ENCODE assay signal across 27 cellular contexts in the genomic region with DNA sequence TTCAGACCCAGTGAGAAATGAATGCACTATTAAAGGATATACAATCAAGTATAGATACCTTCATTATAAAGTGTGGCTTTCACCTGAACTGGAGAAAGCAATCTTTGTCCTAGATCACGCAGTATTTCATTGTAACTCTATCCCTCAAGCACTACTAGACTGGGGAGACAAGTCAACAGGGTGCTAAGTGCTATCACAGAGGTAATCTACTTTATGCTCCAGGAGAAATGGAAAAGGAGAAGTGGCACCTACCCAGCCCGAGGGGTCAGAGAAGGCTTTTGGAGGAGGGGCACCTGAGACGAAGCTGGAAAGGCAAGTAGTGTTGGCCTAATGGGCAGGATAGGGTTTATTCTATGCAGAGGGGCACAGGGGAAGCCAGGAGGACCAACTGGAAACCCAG. TPM values are rescaled to one million over a fixed set of nuclear protein-coding genes. Genes with fewer than 3 reads are reported as not detected.
A peak's percentile ranks its signal among the peaks of the same experiment; 100 is the strongest.
DNase-seq lines count a peak whose midpoint lies in the region; ATAC-seq and TF ChIP-seq lines count a peak whose summit lies in the region.
"Had no signal": no experiment of that assay in that cellular context is flagged by ENCODE, and none has a peak within 500 bp of the region (broad histone marks: within the 10 kb centered on the region; RNA-seq: fewer than 3 reads in every experiment).

No MANE protein-coding gene starts in this region.

- H3K36me3 ChIP-seq in mesendoderm (ENCODE audit: control insufficient read depth, insufficient read depth, low read length) (no peaks in the 10 kb centered on the region), PC-9 (ENCODE audit: low read depth) (no peaks in the 10 kb centered on the region)
- H3K36me3 ChIP-seq: BE2C, cardiac muscle cell, stomach, transverse colon had no signal

- intact Hi-C loops in PC-9 (cut with micrococcal nuclease; ENCODE audit: unreplicated experiment): no loop called here

- H3K9ac ChIP-seq in mesendoderm (ENCODE audit: low read length): no peak overlapping the region

- H2BK5ac ChIP-seq in mesendoderm (ENCODE audit: low read length): no peak overlapping the region

- no peaks in the 10 kb centered on the region for H3K79me2 ChIP-seq in mesendoderm (ENCODE audit: control insufficient read depth, insufficient read depth, low read length)
- 0 out of 2 replicates have a peak, but pooled peaks cover 3% of the 10 kb centered on the region for H3K79me2 ChIP-seq in PC-9 (ENCODE audit: low read depth)

- no peaks in the 10 kb centered on the region for H3K9me3 ChIP-seq in PC-9 (ENCODE audit: insufficient read depth, low read depth)
- H3K9me3 ChIP-seq: BE2C, stomach, transverse colon had no signal

- H3K9me2 ChIP-seq in PC-9 (ENCODE audit: insufficient read depth): no peaks in the 10 kb centered on the region

- H3K4me2 ChIP-seq in mesendoderm (ENCODE audit: low read length): no peak overlapping the region
- no peak overlapping the region for H3K4me2 ChIP-seq in PC-9

- no peak overlapping the region for H3K56ac ChIP-seq in mesendoderm (ENCODE audit: low read length)

- WGBS in mesendoderm (ENCODE audit: extremely low coverage, insufficient coverage, low lambda C conversion rate): no CpG with 5 or more reads among the region's 3 CpGs

- H3K4ac ChIP-seq in mesendoderm (ENCODE audit: low read depth, low read length): no peak overlapping the region

- H3K79me1 ChIP-seq in mesendoderm (ENCODE audit: low read length): no peaks in the 10 kb centered on the region

- H3K27ac ChIP-seq in RWPE1 (peak overlapping the region; percentile 23; the same call in 1 of the 2 replicates), mesendoderm (ENCODE audit: low read depth, low read length) (no peak overlapping the region), PC-9 (no peak overlapping the region)
- H3K27ac ChIP-seq: cardiac muscle cell, transverse colon had no signal

- H2BK15ac ChIP-seq in mesendoderm (replicated peaks; ENCODE audit: low read depth): no peak overlapping the region

- POLR2A ChIA-PET in RWPE1 (lab: Yijun Ruan, JAX; ENCODE audit: low non-redundant PET) (no interaction called here), PC-9 (lab: Charles Lee; ENCODE audit: unreplicated experiment) (no interaction called here)

- no peak overlapping the region for H4K5ac ChIP-seq in mesendoderm (ENCODE audit: low read length)

- H3K23ac ChIP-seq in mesendoderm (ENCODE audit: low read length): no peak overlapping the region

- no peak overlapping the region for H3K18ac ChIP-seq in mesendoderm (ENCODE audit: low read length)

- H3K4me3 ChIP-seq in mesendoderm (ENCODE audit: low read length) (no peak overlapping the region), PC-9 (no peak overlapping the region)
- H3K4me3 ChIP-seq: cardiac muscle cell, skin epidermis, stomach, transverse colon had no signal

- peak; percentile 5 for DNase-seq in NOMO-1 treated with DMSO at 0.1 percent for 48 hours (lab: John Stamatoyannopoulos, UW; ENCODE audit: unreplicated experiment)
- no peak for DNase-seq in NOMO-1 (lab: John Stamatoyannopoulos, UW; ENCODE audit: unreplicated experiment in 2 of 2)
- no peak for DNase-seq in RWPE1 (ENCODE audit: low spot score)
- DNase-seq in mesendoderm: peak; percentile 5
- DNase-seq in PC-9: no peak
- DNase-seq in NCI-H524 treated with DMSO at 0.1 percent for 48 hours (lab: John Stamatoyannopoulos, UW): no peak
- DNase-seq: activated CD4-positive, alpha-beta T cell treated with anti-CD3 and anti-CD28 coated beads for 36 hours; activated CD8-positive, alpha-beta T cell treated with anti-CD3 and anti-CD28 coated beads, Interleukin-2, amount 10 ng/mL, durations not matched to agents 7 days and 5 days; anterior cingulate cortex; BE2C; H9; hypothalamus; naive B cell; NCI-H1436; NCI-H2227 treated with DMSO at 0.1 percent for 48 hours; occipital lobe; PC-3; retina; Right ventricle myocardium superior; stimulated activated CD8-positive, alpha-beta memory T cell treated with anti-CD3 and anti-CD28 coated beads, Interleukin-4, amount 100 ng/mL, for 48 hours; stomach; transverse colon had no signal

- peaks cover 12% of the 10 kb centered on the region for H3K4me1 ChIP-seq in mesendoderm (ENCODE audit: control insufficient read depth, low read depth, low read length)
- H3K4me1 ChIP-seq in PC-9 (replicated peaks; ENCODE audit: insufficient read depth): no peaks in the 10 kb centered on the region
- H3K4me1 ChIP-seq: BE2C had no signal

- TF ChIP-seq CTCF in RWPE1 (conservative IDR thresholded peaks at IDR 0.05; ENCODE audit: low read depth): no peak
- no peak for TF ChIP-seq CTCF in PC-9 (conservative IDR thresholded peaks at IDR 0.05)

- no peaks in the 10 kb centered on the region for H3K27me3 ChIP-seq in mesendoderm (ENCODE audit: insufficient read depth, low read length, poor library complexity)
- no peaks in the 10 kb centered on the region for H3K27me3 ChIP-seq in PC-9 (ENCODE audit: insufficient read depth, low read depth)
- H3K27me3 ChIP-seq: BE2C, cardiac muscle cell, stomach, transverse colon had no signal

- H2AK5ac ChIP-seq in mesendoderm (ENCODE audit: low read length): no peak overlapping the region

- no peak overlapping the region for H2BK120ac ChIP-seq in mesendoderm (ENCODE audit: low read depth, low read length)

- no peak overlapping the region for H4K8ac ChIP-seq in mesendoderm (ENCODE audit: low read depth, low read length)

- no TSS peak for BruUV-seq in PC-9 (replicated peaks; lab: Mats Ljungman, UMichigan)

- H2AFZ ChIP-seq in PC-9: no peak overlapping the region

- CTCF ChIA-PET in RWPE1 (lab: Yijun Ruan, JAX): no interaction called here
- CTCF ChIA-PET in PC-9 (lab: Charles Lee): no interaction called here

- no peaks in the 10 kb centered on the region for H3F3A ChIP-seq in PC-9 (ENCODE audit: insufficient read depth, low read depth)

- H4K20me1 ChIP-seq in PC-9 (ENCODE audit: insufficient read depth): no peaks in the 10 kb centered on the region

- ATAC-seq in GM18867 (IDR thresholded peaks at IDR 0.05; ENCODE audit: unreplicated experiment) (no peak), GM18907 (IDR thresholded peaks at IDR 0.05; ENCODE audit: unreplicated experiment) (no peak)
- ATAC-seq: activated CD4-positive, alpha-beta T cell treated with anti-CD3 and anti-CD28 coated beads for 36 hours; activated CD8-positive, alpha-beta T cell treated with anti-CD3 and anti-CD28 coated beads, Interleukin-2, amount 10 ng/mL, durations not matched to agents 7 days and 5 days; left lobe of liver; PC-3 had no signal

RNA-seq across cellular contexts. Expression of a gene that starts 17.1 kb away (rescaled TPM):
- polyA plus RNA-seq in mesendoderm (2013, experiment 1 of 2): 2.5 TPM
- 3.9 TPM for polyA plus RNA-seq in mesendoderm (2013, experiment 2 of 2)
- 21.5 and 23.3 TPM in 2 replicates for total RNA-seq in PC-9 (2021)

RNA-seq across cellular contexts. Expression of a gene that starts 40.2 kb away (rescaled TPM):
- polyA plus RNA-seq in mesendoderm (2013, experiment 1 of 2): 2.9 TPM
- 2.8 TPM for polyA plus RNA-seq in mesendoderm (2013, experiment 2 of 2)
- 12.1 and 15.4 TPM in 2 replicates for total RNA-seq in PC-9 (2021)

Comparison
In these comparisons a context has a peak if more than half of its experiments do, and no peak if none do; other contexts are left out.
1. DNase-seq: peak in NOMO-1 treated with DMSO at 0.1 percent for 48 hours (single experiment) and mesendoderm (single experiment); none in NOMO-1 (0 of 2), RWPE1 (single experiment), PC-9 (0 of 2) and NCI-H524 treated with DMSO at 0.1 percent for 48 hours (single experiment).